ENCODE assay signal across 8 cellular contexts in genomic region chr17:27578718-27579085, GRCh38. TPM values are rescaled to one million over a fixed set of nuclear protein-coding genes. Genes with fewer than 3 reads are reported as not detected.
DNase-seq lines count a peak whose midpoint lies in the region; ATAC-seq lines count a peak whose summit lies in the region.

No MANE protein-coding gene starts in this region.

- peak overlapping the region; percentile 23 for H3K4me3 Mint-ChIP-seq in activated naive CD8-positive, alpha-beta T cell treated with anti-CD3 and anti-CD28 coated beads, Interleukin-2, amount 50 U/mL, for 24 hours

- peak overlapping the region; percentile 83 for H3K27ac Mint-ChIP-seq in activated naive CD8-positive, alpha-beta T cell treated with anti-CD3 and anti-CD28 coated beads, Interleukin-2, amount 50 U/mL, for 24 hours

- no peaks in the 10 kb centered on the region for H3K9me3 Mint-ChIP-seq in activated naive CD8-positive, alpha-beta T cell treated with anti-CD3 and anti-CD28 coated beads, Interleukin-2, amount 50 U/mL, for 24 hours

- H3K27me3 Mint-ChIP-seq in activated naive CD8-positive, alpha-beta T cell treated with anti-CD3 and anti-CD28 coated beads, Interleukin-2, amount 50 U/mL, for 24 hours: no peaks in the 10 kb centered on the region

- peaks cover 40% of the 10 kb centered on the region for H3K36me3 Mint-ChIP-seq in activated naive CD8-positive, alpha-beta T cell treated with anti-CD3 and anti-CD28 coated beads, Interleukin-2, amount 50 U/mL, for 24 hours (ENCODE audit: low read depth)

- peaks cover 59% of the 10 kb centered on the region for H3K4me1 Mint-ChIP-seq in activated naive CD8-positive, alpha-beta T cell treated with anti-CD3 and anti-CD28 coated beads, Interleukin-2, amount 50 U/mL, for 24 hours

- peak; percentile 17 for DNase-seq in stimulated activated naive CD4-positive, alpha-beta T cell treated with Interleukin-2 at 50 U/mL for 16 hours (lab: John Stamatoyannopoulos, UW)
- DNase-seq in stimulated activated naive CD4-positive, alpha-beta T cell (lab: John Stamatoyannopoulos, UW): no peak
- peak; percentile 70 for DNase-seq in activated naive CD8-positive, alpha-beta T cell treated with anti-CD3 and anti-CD28 coated beads, Interleukin-2, amount 50 U/mL, for 24 hours
- DNase-seq in stimulated activated CD4-positive, alpha-beta T cell treated with anti-CD3 and anti-CD28 coated beads, Interleukin-4, amount 100 ng/mL, for 48 hours (ENCODE audit: low read depth in 2 of 2): peak; percentile 47 to 62
- DNase-seq in posterior vena cava (ENCODE audit: low spot score) (no peak), NCI-H146 (lab: John Stamatoyannopoulos, UW) (no peak), amygdala (lab: John Stamatoyannopoulos, UW) (no peak)

- ATAC-seq in HG03432 (IDR thresholded peaks at IDR 0.05; ENCODE audit: unreplicated experiment): peak; percentile 86
- peak; percentile 83 for ATAC-seq in activated naive CD8-positive, alpha-beta T cell treated with anti-CD3 and anti-CD28 coated beads, Interleukin-2, amount 50 U/mL, for 24 hours

- intact Hi-C loops in posterior vena cava (cut with DNase I): no loop called here

RNA-seq across cellular contexts. Expression of gene LGALS9, which starts 52.3 kb away (rescaled TPM):
- total RNA-seq in posterior vena cava: 10 to 100 TPM; 53.9 to 56.9 TPM

Comparison
In these comparisons a context has a peak if more than half of its experiments do, and no peak if none do; other contexts are left out.
1. DNase-seq: peak in stimulated activated naive CD4-positive, alpha-beta T cell treated with Interleukin-2 at 50 U/mL for 16 hours (single experiment), activated naive CD8-positive, alpha-beta T cell treated with anti-CD3 and anti-CD28 coated beads, Interleukin-2, amount 50 U/mL, for 24 hours (single experiment) and stimulated activated CD4-positive, alpha-beta T cell treated with anti-CD3 and anti-CD28 coated beads, Interleukin-4, amount 100 ng/mL, for 48 hours (2 of 2); none in stimulated activated naive CD4-positive, alpha-beta T cell (0 of 6), posterior vena cava (single experiment), NCI-H146 (single experiment) and amygdala (0 of 56).